In genomic region chr10:71461917-71462641, GRCh38 we compare ENCODE assay signal across 2 cellular contexts.
A peak's percentile ranks its signal among the peaks of the same experiment; 100 is the strongest.
TF ChIP-seq lines count a peak whose summit lies in the region.

No MANE protein-coding gene starts in this region.

TF ChIP-seq in liver, 16 proteins besides CTCF, POLR2A, EP300 and RAD21 (continued from another document):
- TF ChIP-seq, protein P1, sequence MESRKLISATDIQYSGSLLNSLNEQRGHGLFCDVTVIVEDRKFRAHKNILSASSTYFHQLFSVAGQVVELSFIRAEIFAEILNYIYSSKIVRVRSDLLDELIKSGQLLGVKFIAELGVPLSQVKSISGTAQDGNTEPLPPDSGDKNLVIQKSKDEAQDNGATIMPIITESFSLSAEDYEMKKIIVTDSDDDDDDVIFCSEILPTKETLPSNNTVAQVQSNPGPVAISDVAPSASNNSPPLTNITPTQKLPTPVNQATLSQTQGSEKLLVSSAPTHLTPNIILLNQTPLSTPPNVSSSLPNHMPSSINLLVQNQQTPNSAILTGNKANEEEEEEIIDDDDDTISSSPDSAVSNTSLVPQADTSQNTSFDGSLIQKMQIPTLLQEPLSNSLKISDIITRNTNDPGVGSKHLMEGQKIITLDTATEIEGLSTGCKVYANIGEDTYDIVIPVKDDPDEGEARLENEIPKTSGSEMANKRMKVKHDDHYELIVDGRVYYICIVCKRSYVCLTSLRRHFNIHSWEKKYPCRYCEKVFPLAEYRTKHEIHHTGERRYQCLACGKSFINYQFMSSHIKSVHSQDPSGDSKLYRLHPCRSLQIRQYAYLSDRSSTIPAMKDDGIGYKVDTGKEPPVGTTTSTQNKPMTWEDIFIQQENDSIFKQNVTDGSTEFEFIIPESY (IDR thresholded peaks at IDR 0.05), result no peak
- no peak for TF ChIP-seq FOXA1 (IDR thresholded peaks at IDR 0.05)
- TF ChIP-seq MAX (IDR thresholded peaks at IDR 0.05), result no peak
- TF ChIP-seq HNF4A (conservative IDR thresholded peaks at IDR 0.05), result peak; percentile 46 to 92
- no peak for TF ChIP-seq YY1 (IDR thresholded peaks at IDR 0.05)
- TF ChIP-seq JUND (IDR thresholded peaks at IDR 0.05), result peak in 1 of 2 donors; percentile 30

TF ChIP-seq in HepG2, 621 proteins besides CTCF, POLR2A, EP300 and RAD21 (continued from another document):
- TF ChIP-seq RXRA (CRISPR knock-in tag; IDR thresholded peaks at IDR 0.05) (no peak), ZNF672 (CRISPR knock-in tag; IDR thresholded peaks at IDR 0.05) (no peak)
